Comparison of ENCODE assay signal across 34 cellular contexts in genomic region chr17:6477831-6478383, GRCh38. TPM values are rescaled to one million over a fixed set of nuclear protein-coding genes. Genes with fewer than 3 reads are reported as not detected.
"Had no signal": no experiment of that assay in that cellular context is flagged by ENCODE, and none has a peak within 500 bp of the region (broad histone marks: within the 10 kb centered on the region; RNA-seq: fewer than 3 reads in every experiment).

No MANE protein-coding gene starts in this region.

- H3K4me1 ChIP-seq: colonic mucosa, gastrocnemius medialis, heart right ventricle, lower lobe of right lung had no signal

- H3K4me3 Mint-ChIP-seq: dendritic cell treated with granulocyte-macrophage colony-stimulating factor and Interleukin-4, amounts not matched to agents 40 ng/mL and 50 ng/mL, for 4 days; effector memory CD8-positive, alpha-beta T cell; endodermal cell; mesothelial cell of epicardium had no signal

- H3K9me3 ChIP-seq: colonic mucosa, esophagus squamous epithelium, gastrocnemius medialis, heart right ventricle, lower lobe of right lung, mucosa of descending colon had no signal

- FAIRE-seq: endometrium, islet of Langerhans, keratinocyte had no signal

- H3K4me3 ChIP-seq: colonic mucosa, esophagus squamous epithelium, gastrocnemius medialis, heart right ventricle, lower lobe of right lung, mucosa of descending colon had no signal

- H3K27me3 ChIP-seq: colonic mucosa, esophagus squamous epithelium, gastrocnemius medialis had no signal

- DNase-seq: colonic mucosa; cortex of kidney; effector CD8-positive, alpha-beta T cell; effector memory CD8-positive, alpha-beta T cell; endodermal cell; erythroblast; esophagus squamous epithelium; foreskin fibroblast; foreskin melanocyte; gastrocnemius medialis; glutamatergic neuron; head of caudate nucleus; heart right ventricle; hippocampal formation; kidney glomerular epithelial cell; left colon; left ventricle myocardium superior; lower lobe of right lung; mesenchymal stem cell had no signal

- H3K27ac Mint-ChIP-seq: dendritic cell treated with granulocyte-macrophage colony-stimulating factor and Interleukin-4, amounts not matched to agents 40 ng/mL and 50 ng/mL, for 4 days; effector memory CD8-positive, alpha-beta T cell; endodermal cell; mesothelial cell of epicardium had no signal

- H3K36me3 Mint-ChIP-seq: mesothelial cell of epicardium had no signal

- ATAC-seq: effector memory CD8-positive, alpha-beta T cell; esophagus mucosa; gastrocnemius medialis; heart right ventricle; left colon; left lobe of liver; left ventricle myocardium superior; lower lobe of right lung; mucosa of descending colon had no signal

- H3K27ac ChIP-seq: colonic mucosa, epithelial cell of prostate, gastrocnemius medialis, heart right ventricle, lower lobe of right lung had no signal

- H3K9me3 Mint-ChIP-seq: dendritic cell treated with granulocyte-macrophage colony-stimulating factor and Interleukin-4, amounts not matched to agents 40 ng/mL and 50 ng/mL, for 4 days; effector memory CD8-positive, alpha-beta T cell; endodermal cell; mesothelial cell of epicardium had no signal

- H3K36me3 ChIP-seq: colonic mucosa, gastrocnemius medialis, heart right ventricle, lower lobe of right lung had no signal

RNA-seq across cellular contexts. Expression of gene PIMREG, which starts 33.7 kb away (rescaled TPM):
- total RNA-seq: left ventricle myocardium superior, mesenteric fat pad had no signal

RNA-seq across cellular contexts. Expression of gene AIPL1, which starts 43.0 kb away (rescaled TPM):
- total RNA-seq: colonic mucosa, dermis microvascular lymphatic vessel endothelial cell, endodermal cell, esophagus mucosa, esophagus squamous epithelium, gastrocnemius medialis, glomerular endothelial cell, heart right ventricle, left colon, left lobe of liver, left ventricle myocardium superior, lower leg skin, lower lobe of right lung, lung microvascular endothelial cell, mesenteric fat pad, mesothelial cell of epicardium, mucosa of descending colon, myocyte had no signal
- polyA plus RNA-seq: keratinocyte had no signal
